23 cellular contexts compared by ENCODE assay signal in the genomic region with DNA sequence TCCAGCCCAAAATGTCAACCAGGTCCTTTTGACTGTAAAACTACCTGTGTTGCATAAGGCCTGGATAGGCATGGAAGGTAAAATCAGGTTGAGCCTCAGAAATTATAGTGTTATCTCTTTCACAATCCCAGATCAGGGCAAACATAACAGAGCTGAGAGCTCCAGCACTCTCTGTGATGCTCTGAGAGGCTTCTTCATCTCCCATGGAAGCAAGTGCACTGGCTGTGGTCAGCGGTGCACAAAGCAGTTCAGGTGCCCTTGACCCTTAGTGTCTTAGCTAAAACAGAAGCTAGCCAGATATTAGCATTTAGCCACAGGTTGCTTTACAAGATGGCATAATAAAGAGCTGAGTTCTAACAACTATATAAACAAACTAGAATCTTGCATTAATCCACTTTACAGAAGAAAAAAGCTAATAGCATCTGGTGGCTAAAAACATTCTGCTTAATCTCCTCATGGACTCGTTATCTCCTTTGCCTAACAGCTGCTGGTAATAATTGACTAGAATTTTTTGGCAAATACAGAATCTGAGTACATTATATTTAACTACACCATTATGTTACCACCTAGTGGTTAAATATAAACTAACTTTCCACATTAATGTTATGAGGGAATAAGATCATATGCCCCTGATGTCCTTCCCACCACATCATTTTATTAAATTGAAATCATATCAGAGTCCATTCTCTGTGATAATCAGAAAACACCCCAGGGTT. TPM values are rescaled to one million over a fixed set of nuclear protein-coding genes. Genes with fewer than 3 reads are reported as not detected.
DNase-seq lines count a peak whose midpoint lies in the region; ATAC-seq and TF ChIP-seq lines count a peak whose summit lies in the region.
"Had no signal": no experiment of that assay in that cellular context is flagged by ENCODE, and none has a peak within 500 bp of the region (broad histone marks: within the 10 kb centered on the region; RNA-seq: fewer than 3 reads in every experiment).

No MANE protein-coding gene starts in this region.

- H3K4me3 ChIP-seq in KMS-11 (IDR thresholded peaks at IDR 0.05; ENCODE audit: insufficient read depth, low read depth, low read length) = no peak overlapping the region
- H3K4me3 ChIP-seq: ascending aorta, esophagus squamous epithelium, SK-N-MC, smooth muscle cell, stomach had no signal

- no peaks in the 10 kb centered on the region for H3K79me2 ChIP-seq in KMS-11 (ENCODE audit: insufficient read depth, low read depth)

- H3K27me3 ChIP-seq in KMS-11 (ENCODE audit: insufficient read depth, low read depth) = no peaks in the 10 kb centered on the region
- H3K27me3 ChIP-seq: ascending aorta, stomach had no signal

- no peak overlapping the region for H2AFZ ChIP-seq in KMS-11 (ENCODE audit: low read depth)

- no peak overlapping the region for H3K27ac ChIP-seq in KMS-11
- H3K27ac ChIP-seq: ascending aorta, esophagus squamous epithelium, SK-N-MC, stomach had no signal

- no peak overlapping the region for H3K4me2 ChIP-seq in KMS-11
- H3K4me2 ChIP-seq: smooth muscle cell had no signal

- TF ChIP-seq CTCF in KMS-11 (conservative IDR thresholded peaks at IDR 0.05; ENCODE audit: low read depth, low read length) (0 out of 2 replicates have a peak, but pooled peaks have one; percentile 19), omental fat pad (IDR thresholded peaks at IDR 0.05) (no peak)

- peak; percentile 88 for ATAC-seq in left lobe of liver
- ATAC-seq in activated CD4-positive, CD25-positive, alpha-beta regulatory T cell treated with anti-CD3 and anti-CD28 coated beads, Interleukin-2, amount 50 U/mL, for 24 hours = no peak
- no peak for ATAC-seq in omental fat pad (ENCODE audit: low FRiP score)
- ATAC-seq: activated CD8-positive, alpha-beta T cell treated with anti-CD3 and anti-CD28 coated beads, Interleukin-2, amount 10 ng/mL, durations not matched to agents 7 days and 5 days; CD8-positive, alpha-beta T cell; natural killer cell treated with Interleukin-12 subunit alpha and Interleukin-12 subunit beta and Interleukin-15 and Interleukin-18, amount 100 ng/mL, for 72 hours; Panc1 had no signal

- no peaks in the 10 kb centered on the region for H3K4me1 ChIP-seq in KMS-11 (ENCODE audit: low read depth, poor library complexity, severe bottlenecking)
- H3K4me1 ChIP-seq: ascending aorta, esophagus squamous epithelium had no signal

- no peaks in the 10 kb centered on the region for H3K36me3 ChIP-seq in KMS-11 (ENCODE audit: insufficient read depth)
- H3K36me3 ChIP-seq: ascending aorta, esophagus squamous epithelium, stomach had no signal

- DNase-seq in D341Med (ENCODE audit: low spot score) (peak; percentile 48), RKO (ENCODE audit: low spot score) (peak; percentile 14), left lobe of liver (ENCODE audit: low spot score) (no peak), DMS153 (lab: John Stamatoyannopoulos, UW) (no peak), omental fat pad (ENCODE audit: low spot score) (no peak)
- no peak for DNase-seq in stimulated activated CD8-positive, alpha-beta memory T cell treated with anti-CD3 and anti-CD28 coated beads, Interleukin-4, amount 100 ng/mL, for 48 hours
- DNase-seq: activated CD8-positive, alpha-beta T cell treated with anti-CD3 and anti-CD28 coated beads, Interleukin-2, amount 10 ng/mL, durations not matched to agents 7 days and 5 days; activated T-cell treated with anti-CD3 and anti-CD28 coated beads, Interleukin-2, amount 50 U/mL, for 1 hour; CD8-positive, alpha-beta T cell; effector CD4-positive, alpha-beta T cell; esophagus squamous epithelium; HCEC 1CT; midbrain; NCI-H69; stimulated activated CD4-positive, alpha-beta T cell treated with anti-CD3 and anti-CD28 coated beads, Interleukin-4, amount 100 ng/mL, for 1 hour; stomach had no signal

- no peaks in the 10 kb centered on the region for H4K20me1 ChIP-seq in KMS-11 (ENCODE audit: insufficient read depth)

- H3K9ac ChIP-seq in KMS-11 = no peak overlapping the region

RNA-seq across cellular contexts. Expression of a gene that starts 25.6 kb away (rescaled TPM):
- total RNA-seq in left lobe of liver (10.1 TPM), omental fat pad (10 to 100 TPM; 22.4 to 41.3 (median 28.3) TPM)

Comparison
In these comparisons a context has a peak if more than half of its experiments do, and no peak if none do; other contexts are left out.
1. DNase-seq: peak in D341Med (single experiment) and RKO (single experiment); none in left lobe of liver (single experiment), DMS153 (single experiment), omental fat pad (single experiment) and stimulated activated CD8-positive, alpha-beta memory T cell treated with anti-CD3 and anti-CD28 coated beads, Interleukin-4, amount 100 ng/mL, for 48 hours (single experiment).